9 cellular contexts compared by ENCODE assay signal in genomic region chr14:50395448-50395847, GRCh38. TPM values are rescaled to one million over a fixed set of nuclear protein-coding genes. Genes with fewer than 3 reads are reported as not detected.
A peak's percentile ranks its signal among the peaks of the same experiment; 100 is the strongest.
DNase-seq lines count a peak whose midpoint lies in the region; ATAC-seq and TF ChIP-seq lines count a peak whose summit lies in the region.
"Had no signal": no experiment of that assay in that cellular context is flagged by ENCODE, and none has a peak within 500 bp of the region (broad histone marks: within the 10 kb centered on the region; RNA-seq: fewer than 3 reads in every experiment).

No MANE protein-coding gene starts in this region.

- no peak for ATAC-seq in effector memory CD8-positive, alpha-beta T cell (replicated peaks)
- ATAC-seq in HG03175 (IDR thresholded peaks at IDR 0.05; ENCODE audit: unreplicated experiment) = no peak

- peaks cover 4 to 9% of the 10 kb centered on the region in 2 donors for H3K4me1 Mint-ChIP-seq in effector memory CD8-positive, alpha-beta T cell (ENCODE audit: low read depth in 2 of 2)
- H3K4me1 Mint-ChIP-seq in nephron progenitor cell = peaks cover 21% of the 10 kb centered on the region

- H3K9ac ChIP-seq in BLaER1 = no peak overlapping the region
- peak overlapping the region; percentile 80; the same call in 1 of the 2 replicates for H3K9ac ChIP-seq in Karpas-422 (ENCODE audit: low read length)

- H4K20me1 ChIP-seq in BLaER1 (no peaks in the 10 kb centered on the region), Karpas-422 (ENCODE audit: insufficient read depth, low read depth, low read length) (no peaks in the 10 kb centered on the region)

- H3K4me1 ChIP-seq in BLaER1 (peaks cover 25% of the 10 kb centered on the region), Karpas-422 (ENCODE audit: low read length) (peaks cover 78% of the 10 kb centered on the region)

- H3K9me3 Mint-ChIP-seq in effector memory CD8-positive, alpha-beta T cell = no peaks in the 10 kb centered on the region
- no peaks in the 10 kb centered on the region for H3K9me3 Mint-ChIP-seq in nephron progenitor cell

- H3K9me3 ChIP-seq in BLaER1 (no peaks in the 10 kb centered on the region), Karpas-422 (ENCODE audit: low read length) (no peaks in the 10 kb centered on the region)
- H3K9me3 ChIP-seq: neutrophil had no signal

- H3K9me2 ChIP-seq in Karpas-422 (replicated peaks; ENCODE audit: insufficient read depth, low read length) = no peaks in the 10 kb centered on the region

- TF ChIP-seq CTCF in nephron progenitor cell (IDR thresholded peaks at IDR 0.05) = no peak

- peak overlapping the region; percentile 76; the same call in 1 of the 2 replicates for H3K4me3 ChIP-seq in BLaER1
- peak overlapping the region; percentile 71 for H3K4me3 ChIP-seq in Karpas-422 (ENCODE audit: low read length)

- H3K27me3 Mint-ChIP-seq in effector memory CD8-positive, alpha-beta T cell = no peaks in the 10 kb centered on the region
- peaks cover 35% of the 10 kb centered on the region for H3K27me3 Mint-ChIP-seq in nephron progenitor cell (ENCODE audit: low read depth, poor library complexity)

- no peaks in the 10 kb centered on the region for H3K36me3 Mint-ChIP-seq in effector memory CD8-positive, alpha-beta T cell (ENCODE audit: insufficient read depth)
- no peaks in the 10 kb centered on the region for H3K36me3 Mint-ChIP-seq in nephron progenitor cell (ENCODE audit: low read depth)

- H3K36me3 ChIP-seq in BLaER1 (no peaks in the 10 kb centered on the region), Karpas-422 (ENCODE audit: insufficient read depth, low read length) (no peaks in the 10 kb centered on the region)
- H3K36me3 ChIP-seq: neutrophil had no signal

- peak overlapping the region; percentile 99 for H3K4me2 ChIP-seq in BLaER1
- peak overlapping the region; percentile 91 for H3K4me2 ChIP-seq in Karpas-422 (ENCODE audit: low read depth, low read length, poor library complexity, severe bottlenecking)

- peaks cover 25% of the 10 kb centered on the region; the same call in 1 of the 2 replicates for H3K27me3 ChIP-seq in BLaER1
- H3K27me3 ChIP-seq in Karpas-422 (ENCODE audit: low read length) = no peaks in the 10 kb centered on the region

- no peak overlapping the region for H3K27ac Mint-ChIP-seq in effector memory CD8-positive, alpha-beta T cell
- H3K27ac Mint-ChIP-seq in nephron progenitor cell = no peak overlapping the region

- H3K79me2 ChIP-seq in Karpas-422 (ENCODE audit: low read length) = peaks cover 24% of the 10 kb centered on the region

- no peak overlapping the region for H3K27ac ChIP-seq in BLaER1
- no peak overlapping the region for H3K27ac ChIP-seq in Karpas-422 (ENCODE audit: low read length)
- H3K27ac ChIP-seq: neutrophil had no signal

- H3K4me3 Mint-ChIP-seq in effector memory CD8-positive, alpha-beta T cell = peak overlapping the region; percentile 81 to 91
- peak overlapping the region; percentile 89 for H3K4me3 Mint-ChIP-seq in nephron progenitor cell

- DNase-seq in Karpas-422 = no peak
- DNase-seq in effector memory CD8-positive, alpha-beta T cell = no peak
- no peak for DNase-seq in nephron progenitor cell
- no peak for DNase-seq in AG08395 (ENCODE audit: low spot score)
- DNase-seq in SK-N-DZ (ENCODE audit: low spot score) = no peak
- no peak for DNase-seq in T-helper 9 cell

- no peak overlapping the region for H2AFZ ChIP-seq in Karpas-422 (ENCODE audit: low read length)

RNA-seq across cellular contexts. Expression of gene CDKL1, which starts 1.2 kb away (rescaled TPM):
- 5.9 and 12.4 TPM in 2 replicates for total RNA-seq in Karpas-422 (2014; rRNA removed; shearing (Covaris generic); ENCODE audit: low replicate concordance)
- 1.9 and 2.6 TPM in 2 replicates for polyA plus RNA-seq in SK-N-DZ (2014; cell fraction: cytosol; rRNA removed)
- 0.97 and 1.6 TPM in 2 replicates for polyA plus RNA-seq in SK-N-DZ (2014; cell fraction: nucleus; rRNA removed)
